In genomic region chr11:107882095-107882820, GRCh38 we compare ENCODE assay signal across 20 cellular contexts. TPM values are rescaled to one million over a fixed set of nuclear protein-coding genes. Genes with fewer than 3 reads are reported as not detected.
"Had no signal": no experiment of that assay in that cellular context is flagged by ENCODE, and none has a peak within 500 bp of the region (broad histone marks: within the 10 kb centered on the region; RNA-seq: fewer than 3 reads in every experiment).

No MANE protein-coding gene starts in this region.

- H3K9me3 ChIP-seq: body of pancreas, prostate gland, transverse colon had no signal

- DNase-seq: activated CD4-positive, alpha-beta T cell treated with anti-CD3 and anti-CD28 coated beads, Interleukin-2, amount 10 ng/mL, durations not matched to agents 24 days and 14 days; activated CD4-positive, CD25-positive, alpha-beta regulatory T cell; activated CD8-positive, alpha-beta memory T cell treated with anti-CD3 and anti-CD28 coated beads, Interleukin-2, amount 50 U/mL, for 4 hours; activated CD8-positive, alpha-beta T cell treated with anti-CD3 and anti-CD28 coated beads, Interleukin-2, amount 10 ng/mL, durations not matched to agents 7 days and 5 days; activated effector memory CD4-positive, alpha-beta T cell treated with anti-CD3 and anti-CD28 coated beads, Interleukin-2, amount 50 U/mL, for 16 hours; activated T-cell treated with anti-CD3 and anti-CD28 coated beads, Interleukin-2, amount 50 U/mL, for 48 hours; amniotic stem cell; body of pancreas; cortex of kidney; effector CD4-positive, alpha-beta T cell; kidney glomerular epithelial cell; nephron progenitor cell; occipital lobe; right cardiac atrium; stimulated activated naive CD8-positive, alpha-beta T cell treated with anti-CD3 and anti-CD28 coated beads, Interleukin-15, Interleukin-2, amounts not matched to agents 100 U/mL and 50 U/mL, for 24 hours; transverse colon had no signal

- H3K36me3 ChIP-seq: prostate gland, transverse colon had no signal

- FAIRE-seq: endothelial cell of umbilical vein had no signal

- H3K4me3 ChIP-seq: body of pancreas, prostate gland, smooth muscle cell, transverse colon had no signal

- H3K27me3 ChIP-seq: body of pancreas, foreskin keratinocyte, transverse colon had no signal

RNA-seq across cellular contexts. Expression of gene RAB39A, which starts 46.0 kb away (rescaled TPM):
- total RNA-seq: activated CD4-positive, alpha-beta T cell treated with anti-CD3 and anti-CD28 coated beads, Interleukin-2, amount 10 ng/mL, durations not matched to agents 24 days and 14 days; endothelial cell of umbilical vein; foreskin keratinocyte; smooth muscle cell had no signal
